In genomic region chr13:113510871-113511270, GRCh38 we compare ENCODE assay signal across 25 cellular contexts.
"Had no signal": no experiment of that assay in that cellular context is flagged by ENCODE, and none has a peak within 500 bp of the region (broad histone marks: within the 10 kb centered on the region; RNA-seq: fewer than 3 reads in every experiment).

No MANE protein-coding gene starts in this region.

- H3K4me3 Mint-ChIP-seq: immature natural killer cell had no signal

- H3K4me1 ChIP-seq: esophagus squamous epithelium, gastrocnemius medialis had no signal

- ATAC-seq: esophagus mucosa, gastrocnemius medialis, left cardiac atrium, left lung, left ventricle myocardium superior had no signal

- FAIRE-seq: colon, endometrium had no signal

- H3K9me3 ChIP-seq: esophagus squamous epithelium, gastrocnemius medialis, heart left ventricle, left lung, lower lobe of right lung had no signal

- H3K4me3 ChIP-seq: coronary artery, dorsolateral prefrontal cortex, esophagus squamous epithelium, gastrocnemius medialis, heart left ventricle, hepatocyte, left lung, lower lobe of right lung had no signal

- H3K9me3 Mint-ChIP-seq: immature natural killer cell had no signal

- H3K27ac ChIP-seq: coronary artery, dorsolateral prefrontal cortex, epithelial cell of prostate, esophagus squamous epithelium, gastrocnemius medialis, heart left ventricle, hepatocyte, left lung, lower lobe of right lung had no signal

- H3K4me2 ChIP-seq: hepatocyte had no signal

- DNase-seq: dermis blood vessel endothelial cell; dorsolateral prefrontal cortex; effector CD4-positive, alpha-beta T cell; effector memory CD4-positive, alpha-beta T cell; erythroblast; esophagus squamous epithelium; foreskin melanocyte; gastrocnemius medialis; glutamatergic neuron; heart left ventricle; hypothalamus; immature natural killer cell; islet precursor cell; left cardiac atrium; left lung; lower lobe of right lung; mesenchymal stem cell; midbrain had no signal

- H3K27me3 ChIP-seq: dorsolateral prefrontal cortex, esophagus squamous epithelium, gastrocnemius medialis, heart left ventricle, hepatocyte, left lung had no signal

- H3K79me2 ChIP-seq: hepatocyte had no signal
